Comparison of ENCODE assay signal across 21 cellular contexts in genomic region chr1:89088597-89088996, GRCh38.
"Had no signal": no experiment of that assay in that cellular context is flagged by ENCODE, and none has a peak within 500 bp of the region (broad histone marks: within the 10 kb centered on the region; RNA-seq: fewer than 3 reads in every experiment).

No MANE protein-coding gene starts in this region.

- H3K27me3 Mint-ChIP-seq: activated CD4-positive, alpha-beta T cell treated with anti-CD3 and anti-CD28 coated beads, Interleukin-2, amount 10 ng/mL, durations not matched to agents 7 days and 5 days; activated T-cell treated with anti-CD3 and anti-CD28 coated beads, Interleukin-2, amount 50 U/mL, for 24 hours; effector memory CD8-positive, alpha-beta T cell had no signal

- H3K4me3 ChIP-seq: body of pancreas, esophagus squamous epithelium, prostate gland, right atrium auricular region, smooth muscle cell, testis, upper lobe of right lung had no signal

- H3K27ac Mint-ChIP-seq: activated CD4-positive, alpha-beta T cell treated with anti-CD3 and anti-CD28 coated beads, Interleukin-2, amount 10 ng/mL, durations not matched to agents 7 days and 5 days; activated CD8-positive, alpha-beta T cell treated with anti-CD3 and anti-CD28 coated beads, Interleukin-2, amount 10 ng/mL, durations not matched to agents 7 days and 5 days; activated naive CD8-positive, alpha-beta T cell treated with anti-CD3 and anti-CD28 coated beads, Interleukin-2, amount 10 ng/mL, durations not matched to agents 7 days and 5 days; activated T-cell treated with anti-CD3 and anti-CD28 coated beads, Interleukin-2, amount 50 U/mL, for 24 hours; activated T-helper 2 cell treated with anti-CD3 and anti-CD28 coated beads, Interferon-gamma antibody, Interleukin-2, Interleukin-4, amounts not matched to agents 10 μg/mL and 5 μg/mL and 100 μg/mL, durations not matched to agents 14 hours and 24 hours and 36 hours; effector memory CD8-positive, alpha-beta T cell; stimulated activated effector memory CD8-positive, alpha-beta T cell treated with anti-CD3 and anti-CD28 coated beads, Interleukin-12 subunit alpha, Interleukin-12 subunit beta, amount 100 ng/mL, for 72 hours had no signal

- H3K36me3 ChIP-seq: esophagus squamous epithelium, prostate gland, right atrium auricular region, upper lobe of right lung had no signal

- H3K9me3 Mint-ChIP-seq: activated CD4-positive, alpha-beta T cell treated with anti-CD3 and anti-CD28 coated beads, Interleukin-2, amount 10 ng/mL, durations not matched to agents 7 days and 5 days; activated naive CD8-positive, alpha-beta T cell treated with anti-CD3 and anti-CD28 coated beads, Interleukin-2, amount 10 ng/mL, durations not matched to agents 7 days and 5 days; activated T-cell treated with anti-CD3 and anti-CD28 coated beads, Interleukin-2, amount 50 U/mL, for 24 hours; activated T-helper 2 cell treated with anti-CD3 and anti-CD28 coated beads, Interferon-gamma antibody, Interleukin-2, Interleukin-4, amounts not matched to agents 10 μg/mL and 5 μg/mL and 100 μg/mL, durations not matched to agents 14 hours and 24 hours and 36 hours; effector memory CD8-positive, alpha-beta T cell; stimulated activated effector memory CD8-positive, alpha-beta T cell treated with anti-CD3 and anti-CD28 coated beads, Interleukin-12 subunit alpha, Interleukin-12 subunit beta, amount 100 ng/mL, for 72 hours had no signal

- H3K4me2 ChIP-seq: smooth muscle cell had no signal

- H3K27ac ChIP-seq: body of pancreas, esophagus squamous epithelium, prostate gland, right atrium auricular region, testis, upper lobe of right lung had no signal

- ATAC-seq: activated CD8-positive, alpha-beta T cell treated with anti-CD3 and anti-CD28 coated beads, Interleukin-2, amount 10 ng/mL, durations not matched to agents 7 days and 5 days; body of pancreas; effector memory CD8-positive, alpha-beta T cell; left lobe of liver; stimulated activated effector memory CD8-positive, alpha-beta T cell treated with anti-CD3 and anti-CD28 coated beads, Interleukin-12 subunit alpha, Interleukin-12 subunit beta, amount 100 ng/mL, for 72 hours; upper lobe of right lung had no signal

- H3K9me3 ChIP-seq: body of pancreas, esophagus squamous epithelium, prostate gland, right atrium auricular region, testis, upper lobe of right lung had no signal

- H3K36me3 Mint-ChIP-seq: activated naive CD8-positive, alpha-beta T cell treated with anti-CD3 and anti-CD28 coated beads, Interleukin-2, amount 10 ng/mL, durations not matched to agents 7 days and 5 days; stimulated activated effector memory CD8-positive, alpha-beta T cell treated with anti-CD3 and anti-CD28 coated beads, Interleukin-12 subunit alpha, Interleukin-12 subunit beta, amount 100 ng/mL, for 72 hours had no signal

- DNase-seq: activated CD4-positive, alpha-beta T cell treated with anti-CD3 and anti-CD28 coated beads, Interleukin-2, amount 10 ng/mL, durations not matched to agents 7 days and 5 days; activated CD8-positive, alpha-beta T cell treated with anti-CD3 and anti-CD28 coated beads, Interleukin-2, amount 10 ng/mL, durations not matched to agents 7 days and 5 days; activated naive CD4-positive, alpha-beta T cell treated with Interleukin-2 at 50 U/mL for 16 hours; activated naive CD8-positive, alpha-beta T cell treated with anti-CD3 and anti-CD28 coated beads, Interleukin-2, amount 10 ng/mL, durations not matched to agents 7 days and 5 days; activated T-cell treated with anti-CD3 and anti-CD28 coated beads, Interleukin-2, amount 50 U/mL, for 24 hours; amygdala; body of pancreas; effector memory CD8-positive, alpha-beta T cell; esophagus squamous epithelium; hippocampal formation; islet precursor cell; midbrain; stimulated activated CD4-positive, alpha-beta T cell treated with anti-CD3 and anti-CD28 coated beads, Interleukin-4, amount 100 ng/mL, for 24 hours; testis; upper lobe of right lung had no signal

- H3K4me3 Mint-ChIP-seq: activated CD4-positive, alpha-beta T cell treated with anti-CD3 and anti-CD28 coated beads, Interleukin-2, amount 10 ng/mL, durations not matched to agents 7 days and 5 days; activated CD8-positive, alpha-beta T cell treated with anti-CD3 and anti-CD28 coated beads, Interleukin-2, amount 10 ng/mL, durations not matched to agents 7 days and 5 days; activated naive CD8-positive, alpha-beta T cell treated with anti-CD3 and anti-CD28 coated beads, Interleukin-2, amount 10 ng/mL, durations not matched to agents 7 days and 5 days; activated T-cell treated with anti-CD3 and anti-CD28 coated beads, Interleukin-2, amount 50 U/mL, for 24 hours; effector memory CD8-positive, alpha-beta T cell; stimulated activated effector memory CD8-positive, alpha-beta T cell treated with anti-CD3 and anti-CD28 coated beads, Interleukin-12 subunit alpha, Interleukin-12 subunit beta, amount 100 ng/mL, for 72 hours had no signal

- H3K4me1 ChIP-seq: body of pancreas, esophagus squamous epithelium, prostate gland, right atrium auricular region, testis, upper lobe of right lung had no signal

- H3K27me3 ChIP-seq: body of pancreas, esophagus squamous epithelium, right atrium auricular region, testis, upper lobe of right lung had no signal
